Comparison of ENCODE assay signal across 18 cellular contexts in the genomic region with DNA sequence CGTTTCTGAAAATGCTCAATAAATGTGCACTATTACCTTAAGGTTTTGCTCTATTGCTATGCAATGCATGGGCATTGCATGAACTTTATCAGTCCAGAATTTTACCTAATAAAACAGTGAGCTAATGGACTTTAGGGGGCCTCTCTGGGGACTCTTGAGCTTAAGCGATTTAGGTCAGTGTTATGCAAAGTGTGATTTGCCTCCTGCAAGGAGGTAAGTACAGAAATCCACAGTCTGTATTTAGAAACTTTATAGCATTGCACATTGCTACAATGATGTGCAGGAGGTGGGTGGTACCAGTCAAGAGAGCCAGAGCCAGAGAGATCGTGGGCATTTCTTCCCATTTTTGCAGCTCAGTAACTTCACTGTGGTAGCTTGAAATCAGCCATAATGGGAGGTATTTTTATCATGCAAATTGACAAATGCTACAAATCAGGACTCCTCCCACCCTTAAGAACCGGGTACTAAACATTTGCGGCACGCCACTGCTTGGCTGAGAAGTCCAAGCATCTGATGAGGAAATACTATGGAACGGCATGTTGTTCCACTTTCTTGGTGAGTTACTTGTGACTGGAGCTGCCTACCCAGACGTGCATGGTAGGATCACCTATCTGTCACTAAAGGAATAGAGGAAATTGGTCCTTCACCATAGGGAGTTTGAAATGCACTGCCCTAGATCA.
"Had no signal": no experiment of that assay in that cellular context is flagged by ENCODE, and none has a peak within 500 bp of the region (broad histone marks: within the 10 kb centered on the region; RNA-seq: fewer than 3 reads in every experiment).

No MANE protein-coding gene starts in this region.

- H3K36me3 Mint-ChIP-seq: activated naive CD8-positive, alpha-beta T cell had no signal

- H3K4me1 ChIP-seq: foreskin keratinocyte, lower lobe of right lung, right atrium auricular region had no signal

- H3K27me3 Mint-ChIP-seq: activated CD8-positive, alpha-beta T cell treated with anti-CD3 and anti-CD28 coated beads for 36 hours; activated naive CD8-positive, alpha-beta T cell; central memory CD8-positive, alpha-beta T cell had no signal

- H3K9me3 Mint-ChIP-seq: activated CD8-positive, alpha-beta T cell treated with anti-CD3 and anti-CD28 coated beads for 36 hours; central memory CD8-positive, alpha-beta T cell had no signal

- H3K27me3 ChIP-seq: brain microvascular endothelial cell, foreskin keratinocyte, neutrophil, right atrium auricular region had no signal

- H3K27ac Mint-ChIP-seq: activated CD8-positive, alpha-beta T cell treated with anti-CD3 and anti-CD28 coated beads for 36 hours; activated naive CD8-positive, alpha-beta T cell; T-helper 17 cell had no signal

- H3K4me1 Mint-ChIP-seq: central memory CD8-positive, alpha-beta T cell; T-helper 17 cell had no signal

- ATAC-seq: activated CD8-positive, alpha-beta T cell treated with anti-CD3 and anti-CD28 coated beads for 36 hours; lower lobe of right lung; T-helper 17 cell had no signal

- H3K36me3 ChIP-seq: brain microvascular endothelial cell, lower lobe of right lung, neutrophil, right atrium auricular region had no signal

- H3K4me3 ChIP-seq: lower lobe of right lung, right atrium auricular region had no signal

- H3K4me3 Mint-ChIP-seq: activated CD8-positive, alpha-beta T cell treated with anti-CD3 and anti-CD28 coated beads for 36 hours; activated naive CD8-positive, alpha-beta T cell; central memory CD8-positive, alpha-beta T cell; T-helper 17 cell had no signal

- H3K27ac ChIP-seq: foreskin keratinocyte, lower lobe of right lung, neutrophil had no signal

- DNase-seq: activated CD4-positive, alpha-beta T cell treated with anti-CD3 and anti-CD28 coated beads for 4 hours; activated CD8-positive, alpha-beta T cell treated with anti-CD3 and anti-CD28 coated beads for 36 hours; activated gamma-delta T cell treated with Interleukin-2 at 50 U/mL for 16 hours; activated T-cell treated with anti-CD3 and anti-CD28 coated beads, Interleukin-2, amount 50 U/mL, for 48 hours; brain microvascular endothelial cell; cortex of kidney; effector CD4-positive, alpha-beta T cell; foreskin keratinocyte; left cardiac atrium; lower lobe of right lung; stimulated activated CD4-positive, alpha-beta T cell treated with anti-CD3 and anti-CD28 coated beads, Interleukin-4, amount 100 ng/mL, for 24 hours; stimulated activated naive CD4-positive, alpha-beta T cell treated with Interleukin-2 at 50 U/mL for 16 hours; substantia nigra; T-helper 17 cell had no signal

- H3K9me3 ChIP-seq: lower lobe of right lung, neutrophil, right atrium auricular region had no signal
